In genomic region chr17:81810892-81811704, GRCh38 we compare ENCODE assay signal across 22 cellular contexts.
"Had no signal": no experiment of that assay in that cellular context is flagged by ENCODE, and none has a peak within 500 bp of the region (broad histone marks: within the 10 kb centered on the region; RNA-seq: fewer than 3 reads in every experiment).

No MANE protein-coding gene starts in this region.

- H3K36me3 ChIP-seq: left ventricle myocardium inferior, neural progenitor cell, ovary, right atrium auricular region, tibial nerve, vagina had no signal

- H3K9me3 ChIP-seq: left ventricle myocardium inferior, ovary, right atrium auricular region, right lobe of liver, tibial nerve, vagina had no signal

- H3K27me3 ChIP-seq: ovary, right lobe of liver, vagina had no signal

- H3K4me3 ChIP-seq: left ventricle myocardium inferior, lung, neural progenitor cell, ovary, right atrium auricular region, right lobe of liver, smooth muscle cell, tibial nerve, vagina had no signal

- DNase-seq: islet precursor cell; left ventricle myocardium inferior; mesendoderm; naive B cell; natural killer cell; nephron progenitor cell; ovary; stimulated activated CD4-positive, alpha-beta T cell treated with anti-CD3 and anti-CD28 coated beads, Interleukin-1b, Interleukin-23, amount 100 ng/mL, for 48 hours; stimulated activated CD4-positive, alpha-beta T cell treated with anti-CD3 and anti-CD28 coated beads, Interleukin-2, amount 100 ng/mL, for 48 hours; stimulated activated CD4-positive, alpha-beta T cell treated with anti-CD3 and anti-CD28 coated beads, Interleukin-4, amount 100 ng/mL, for 4 hours; stimulated activated CD8-positive, alpha-beta memory T cell treated with anti-CD3 and anti-CD28 coated beads, Interleukin-4, amount 100 ng/mL, for 48 hours; stimulated activated naive CD4-positive, alpha-beta T cell treated with Interleukin-2 at 50 U/mL for 16 hours; stimulated activated naive CD8-positive, alpha-beta T cell treated with anti-CD3 and anti-CD28 coated beads, Interleukin-15, amount 100 ng/mL, for 72 hours; substantia nigra had no signal

- ATAC-seq: natural killer cell; right lobe of liver; stimulated activated memory B cell treated with anti-CD40 and anti-IgM and Interleukin-4, amounts not matched to agents 10 μg/mL and 1 μg/mL and 100 μg/mL, for 72 hours; stimulated activated naive CD8-positive, alpha-beta T cell treated with anti-CD3 and anti-CD28 coated beads, Interleukin-15, amount 100 ng/mL, for 72 hours had no signal

- H3K4me1 ChIP-seq: left ventricle myocardium inferior, neural progenitor cell, right atrium auricular region, tibial nerve, vagina had no signal

- H3K27ac ChIP-seq: left ventricle myocardium inferior, neural progenitor cell, ovary, right atrium auricular region, right lobe of liver, tibial nerve, vagina had no signal
